ENCODE assay signal across 15 cellular contexts in genomic region chr9:37909326-37909725, GRCh38.
"Had no signal": no experiment of that assay in that cellular context is flagged by ENCODE, and none has a peak within 500 bp of the region (broad histone marks: within the 10 kb centered on the region; RNA-seq: fewer than 3 reads in every experiment).

No MANE protein-coding gene starts in this region.

- H2AFZ ChIP-seq: neural progenitor cell, parathyroid adenoma had no signal

- DNase-seq: activated CD4-positive, alpha-beta T cell treated with anti-CD3 and anti-CD28 coated beads for 36 hours; activated naive CD4-positive, alpha-beta T cell treated with anti-CD3 and anti-CD28 coated beads, Interleukin-2, amount 10 ng/mL, durations not matched to agents 7 days and 5 days; effector memory CD4-positive, alpha-beta T cell; kidney; midbrain; retina; small intestine; stimulated activated naive CD4-positive, alpha-beta T cell; T-helper 1 cell had no signal

- ATAC-seq: activated CD4-positive, alpha-beta T cell treated with anti-CD3 and anti-CD28 coated beads for 36 hours; gastroesophageal sphincter had no signal

- H3K4me3 ChIP-seq: adrenal gland, colonic mucosa, gastroesophageal sphincter, neural progenitor cell had no signal

- H3K36me3 ChIP-seq: adrenal gland, colonic mucosa, gastroesophageal sphincter, neural progenitor cell had no signal

- H3K4me1 ChIP-seq: adrenal gland, colonic mucosa, parathyroid adenoma had no signal

- H3K4me2 ChIP-seq: neural progenitor cell had no signal

- H3K27me3 ChIP-seq: adrenal gland, colonic mucosa, gastroesophageal sphincter had no signal

- H3K79me2 ChIP-seq: parathyroid adenoma had no signal

- H3K27ac ChIP-seq: adrenal gland, colonic mucosa, gastroesophageal sphincter, neural progenitor cell, parathyroid adenoma, VCaP had no signal

- H3K9me3 ChIP-seq: adrenal gland, colonic mucosa, gastroesophageal sphincter had no signal
